24 cellular contexts compared by ENCODE assay signal in genomic region chr5:8525835-8526234, GRCh38.
"Had no signal": no experiment of that assay in that cellular context is flagged by ENCODE, and none has a peak within 500 bp of the region (broad histone marks: within the 10 kb centered on the region; RNA-seq: fewer than 3 reads in every experiment).

No MANE protein-coding gene starts in this region.

- H3K4me3 Mint-ChIP-seq: dendritic cell treated with granulocyte-macrophage colony-stimulating factor and Interleukin-4, amounts not matched to agents 40 ng/mL and 50 ng/mL, for 4 days; effector memory CD8-positive, alpha-beta T cell; endodermal cell had no signal

- H3K9me3 Mint-ChIP-seq: dendritic cell treated with granulocyte-macrophage colony-stimulating factor and Interleukin-4, amounts not matched to agents 40 ng/mL and 50 ng/mL, for 4 days; endodermal cell had no signal

- H3K36me3 ChIP-seq: colonic mucosa, esophagus muscularis mucosa, esophagus squamous epithelium, gastrocnemius medialis, gastroesophageal sphincter, heart left ventricle, heart right ventricle had no signal

- H3K27ac Mint-ChIP-seq: dendritic cell treated with granulocyte-macrophage colony-stimulating factor and Interleukin-4, amounts not matched to agents 40 ng/mL and 50 ng/mL, for 4 days; effector memory CD8-positive, alpha-beta T cell; endodermal cell had no signal

- H3K4me1 ChIP-seq: colonic mucosa, esophagus muscularis mucosa, esophagus squamous epithelium, foreskin keratinocyte, gastrocnemius medialis, gastroesophageal sphincter, heart left ventricle, heart right ventricle had no signal

- H3K27me3 Mint-ChIP-seq: dendritic cell treated with granulocyte-macrophage colony-stimulating factor and Interleukin-4, amounts not matched to agents 40 ng/mL and 50 ng/mL, for 4 days; effector memory CD8-positive, alpha-beta T cell had no signal

- H3K4me3 ChIP-seq: colonic mucosa, coronary artery, dorsolateral prefrontal cortex, esophagus muscularis mucosa, esophagus squamous epithelium, gastrocnemius medialis, gastroesophageal sphincter, heart left ventricle, heart right ventricle had no signal

- DNase-seq: colonic mucosa; cortex of kidney; dermis blood vessel endothelial cell; dorsolateral prefrontal cortex; effector CD4-positive, alpha-beta T cell; effector CD8-positive, alpha-beta T cell; effector memory CD4-positive, alpha-beta T cell; effector memory CD8-positive, alpha-beta T cell; endodermal cell; erythroblast; esophagus squamous epithelium; foreskin fibroblast; foreskin keratinocyte; foreskin melanocyte; gastrocnemius medialis; glutamatergic neuron; heart left ventricle; heart right ventricle had no signal

- ATAC-seq: effector memory CD8-positive, alpha-beta T cell; esophagus mucosa; foreskin keratinocyte; gastrocnemius medialis; gastroesophageal sphincter; heart left ventricle; heart right ventricle had no signal

- H3K9me3 ChIP-seq: colonic mucosa, esophagus muscularis mucosa, esophagus squamous epithelium, gastrocnemius medialis, gastroesophageal sphincter, heart left ventricle, heart right ventricle had no signal

- H3K27ac ChIP-seq: colonic mucosa, coronary artery, dorsolateral prefrontal cortex, epithelial cell of prostate, esophagus muscularis mucosa, esophagus squamous epithelium, foreskin keratinocyte, gastrocnemius medialis, gastroesophageal sphincter, heart left ventricle, heart right ventricle had no signal

- H3K27me3 ChIP-seq: colonic mucosa, dorsolateral prefrontal cortex, esophagus muscularis mucosa, esophagus squamous epithelium, foreskin keratinocyte, gastrocnemius medialis, gastroesophageal sphincter, heart left ventricle had no signal
